Comparison of ENCODE assay signal across 8 cellular contexts in the genomic region with DNA sequence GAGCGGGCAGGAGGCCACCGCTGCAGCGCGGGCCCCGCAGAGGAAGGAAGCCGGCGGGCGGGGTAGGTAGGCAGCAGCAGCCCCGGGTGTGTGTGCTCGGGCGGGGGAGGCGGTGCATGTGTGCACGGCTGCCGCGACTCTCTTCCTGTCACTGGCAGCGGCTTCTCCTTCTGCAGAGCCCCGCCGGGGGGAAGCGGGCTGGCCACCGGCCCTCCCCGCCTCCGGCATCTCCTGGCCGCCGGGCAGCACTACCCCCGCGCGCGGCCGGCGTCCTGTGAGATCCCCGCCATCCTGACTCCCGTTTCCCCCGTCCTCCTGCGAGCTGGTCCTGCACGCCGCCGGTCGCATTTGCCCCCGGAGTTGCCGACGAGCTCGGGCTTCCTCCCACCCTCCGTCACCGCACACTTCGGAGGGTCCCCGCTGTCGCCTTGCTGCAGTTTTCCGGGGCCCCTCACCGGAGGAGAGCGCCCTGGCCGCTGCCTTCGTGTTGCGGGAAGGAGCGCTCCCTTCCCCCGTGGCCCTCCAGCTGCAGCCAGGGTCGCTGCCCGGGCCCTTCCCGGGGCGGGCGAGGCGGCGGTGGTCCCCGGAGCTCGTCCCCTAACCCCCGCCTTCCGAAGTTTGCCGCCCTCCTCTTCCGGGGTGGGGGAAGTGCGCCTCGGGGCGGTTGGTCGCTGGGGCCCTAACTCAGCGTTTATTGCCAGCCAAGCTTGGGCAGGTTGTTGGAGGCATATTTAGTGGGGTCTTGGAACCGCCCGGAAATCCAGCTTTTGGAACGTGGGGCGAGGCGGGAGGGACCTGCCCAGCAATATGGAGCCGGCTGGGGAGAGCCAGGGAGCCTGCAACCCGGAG. TPM values are rescaled to one million over a fixed set of nuclear protein-coding genes. Genes with fewer than 3 reads are reported as not detected.
A peak's percentile ranks its signal among the peaks of the same experiment; 100 is the strongest.
DNase-seq lines count a peak whose midpoint lies in the region; ATAC-seq and TF ChIP-seq lines count a peak whose summit lies in the region.

No MANE protein-coding gene starts in this region.

- H3K4me3 Mint-ChIP-seq in CD8-positive, alpha-beta memory T cell = peak overlapping the region; percentile 88 to 96 (median 90)
- H3K4me3 Mint-ChIP-seq in activated T-helper 1 cell treated with anti-CD3 and anti-CD28 coated beads, Interleukin-12 subunit alpha, Interleukin-12 subunit beta, Interleukin-2, Interleukin-4 antibody, amounts not matched to agents 30 ng/mL and 10 ng/mL and 1 ng/mL, durations not matched to agents 14 hours and 24 hours and 36 hours = peak overlapping the region; percentile 84
- H3K4me3 Mint-ChIP-seq in osteocyte (ENCODE audit: unreplicated experiment) = peak overlapping the region; percentile 83

- peak overlapping the region; percentile 69 to 90 (median 84) for H3K27ac Mint-ChIP-seq in CD8-positive, alpha-beta memory T cell
- H3K27ac Mint-ChIP-seq in activated T-helper 1 cell treated with anti-CD3 and anti-CD28 coated beads, Interleukin-12 subunit alpha, Interleukin-12 subunit beta, Interleukin-2, Interleukin-4 antibody, amounts not matched to agents 30 ng/mL and 10 ng/mL and 1 ng/mL, durations not matched to agents 14 hours and 24 hours and 36 hours = peak overlapping the region; percentile 76
- H3K27ac Mint-ChIP-seq in osteocyte (ENCODE audit: unreplicated experiment) = peak overlapping the region; percentile 71

- H3K36me3 Mint-ChIP-seq in CD8-positive, alpha-beta memory T cell = peaks cover 7 to 35% (median 7%) of the 10 kb centered on the region in 3 donors
- peaks cover 23% of the 10 kb centered on the region for H3K36me3 Mint-ChIP-seq in activated T-helper 1 cell treated with anti-CD3 and anti-CD28 coated beads, Interleukin-12 subunit alpha, Interleukin-12 subunit beta, Interleukin-2, Interleukin-4 antibody, amounts not matched to agents 30 ng/mL and 10 ng/mL and 1 ng/mL, durations not matched to agents 14 hours and 24 hours and 36 hours (ENCODE audit: low read depth)
- H3K36me3 Mint-ChIP-seq in osteocyte (ENCODE audit: unreplicated experiment) = no peaks in the 10 kb centered on the region

- no peaks in the 10 kb centered on the region for H3K9me3 ChIP-seq in CD8-positive, alpha-beta memory T cell (ENCODE audit: low read length)
- H3K9me3 ChIP-seq in Peyer's patch (no peaks in the 10 kb centered on the region), tibial artery (no peaks in the 10 kb centered on the region)

- intact Hi-C loops in activated T-helper 1 cell treated with anti-CD3 and anti-CD28 coated beads, Interleukin-12 subunit alpha, Interleukin-12 subunit beta, Interleukin-2, Interleukin-4 antibody, amounts not matched to agents 30 ng/mL and 10 ng/mL and 1 ng/mL, durations not matched to agents 14 hours and 24 hours and 36 hours (cut with micrococcal nuclease) = loop anchor here (1.0 to 5.0 kb wide), 9 partner anchors 23 to 1212 kb away; a partner anchor contains a TSS
- intact Hi-C loops in tibial artery (cut with DNase I; ENCODE audit: low total_unique reads) = no loop called here

- DNase-seq in CD8-positive, alpha-beta memory T cell = peak in 4 of 5 donors; percentile 40 to 91 (median 60)
- DNase-seq in Peyer's patch = peak; percentile 68 to 83 (median 76)
- DNase-seq in activated T-helper 1 cell treated with anti-CD3 and anti-CD28 coated beads, Interleukin-12 subunit alpha, Interleukin-12 subunit beta, Interleukin-2, Interleukin-4 antibody, amounts not matched to agents 30 ng/mL and 10 ng/mL and 1 ng/mL, durations not matched to agents 14 hours and 24 hours and 36 hours (ENCODE audit: low spot score) = peak; percentile 52
- no peak for DNase-seq in foreskin keratinocyte
- DNase-seq in osteocyte (ENCODE audit: extremely low spot score, unreplicated experiment) = peak; percentile 86
- DNase-seq in tibial artery = peak; percentile 62 to 80

- peak overlapping the region; percentile 85 for H3K4me3 ChIP-seq in CD8-positive, alpha-beta memory T cell (ENCODE audit: low read length)
- peak overlapping the region; percentile 85 to 97 (median 94) for H3K4me3 ChIP-seq in Peyer's patch
- H3K4me3 ChIP-seq in tibial artery = peak overlapping the region; percentile 78 to 94

- peaks cover 49 to 54% (median 52%) of the 10 kb centered on the region in 3 donors for H3K4me1 Mint-ChIP-seq in CD8-positive, alpha-beta memory T cell
- H3K4me1 Mint-ChIP-seq in activated T-helper 1 cell treated with anti-CD3 and anti-CD28 coated beads, Interleukin-12 subunit alpha, Interleukin-12 subunit beta, Interleukin-2, Interleukin-4 antibody, amounts not matched to agents 30 ng/mL and 10 ng/mL and 1 ng/mL, durations not matched to agents 14 hours and 24 hours and 36 hours (ENCODE audit: low read depth) = peaks cover 37% of the 10 kb centered on the region
- peaks cover 34% of the 10 kb centered on the region for H3K4me1 Mint-ChIP-seq in osteocyte (ENCODE audit: unreplicated experiment)

- H3K27me3 ChIP-seq in CD8-positive, alpha-beta memory T cell (ENCODE audit: insufficient read depth, low read length, poor library complexity, severe bottlenecking) = no peaks in the 10 kb centered on the region
- H3K27me3 ChIP-seq in Peyer's patch (no peaks in the 10 kb centered on the region), foreskin keratinocyte (no peaks in the 10 kb centered on the region), tibial artery (no peaks in the 10 kb centered on the region)

- H3K27ac ChIP-seq in CD8-positive, alpha-beta memory T cell (ENCODE audit: low read depth, low read length) = peak overlapping the region; percentile 77
- peak overlapping the region; percentile 98 to 100 (median 99) for H3K27ac ChIP-seq in Peyer's patch
- no peak overlapping the region for H3K27ac ChIP-seq in foreskin keratinocyte
- H3K27ac ChIP-seq in tibial artery = peak overlapping the region; percentile 93 to 99

- peak; percentile 3 to 16 for TF ChIP-seq POLR2A in Peyer's patch (IDR thresholded peaks at IDR 0.05)

- peaks cover 0 to 8% (median 5%) of the 10 kb centered on the region in 5 donors for H3K9me3 Mint-ChIP-seq in CD8-positive, alpha-beta memory T cell
- H3K9me3 Mint-ChIP-seq in activated T-helper 1 cell treated with anti-CD3 and anti-CD28 coated beads, Interleukin-12 subunit alpha, Interleukin-12 subunit beta, Interleukin-2, Interleukin-4 antibody, amounts not matched to agents 30 ng/mL and 10 ng/mL and 1 ng/mL, durations not matched to agents 14 hours and 24 hours and 36 hours = peaks cover 12% of the 10 kb centered on the region
- H3K9me3 Mint-ChIP-seq in osteocyte (ENCODE audit: unreplicated experiment) = peaks cover 5% of the 10 kb centered on the region

- TF ChIP-seq CTCF in Peyer's patch (IDR thresholded peaks at IDR 0.05) = no peak
- TF ChIP-seq CTCF in foreskin keratinocyte (conservative IDR thresholded peaks at IDR 0.05) = no peak
- TF ChIP-seq CTCF in osteocyte (IDR thresholded peaks at IDR 0.05) = no peak
- TF ChIP-seq CTCF in tibial artery (IDR thresholded peaks at IDR 0.05) = no peak

- ATAC-seq in GM19463 (IDR thresholded peaks at IDR 0.05; ENCODE audit: unreplicated experiment) (peak; percentile 30), HG03575 (IDR thresholded peaks at IDR 0.05; ENCODE audit: extremely low read depth, insufficient number of reproducible peaks, low FRiP score, unreplicated experiment) (peak; percentile 34), foreskin keratinocyte (peak; percentile 49)

- no peaks in the 10 kb centered on the region for H3K27me3 Mint-ChIP-seq in CD8-positive, alpha-beta memory T cell
- no peaks in the 10 kb centered on the region for H3K27me3 Mint-ChIP-seq in activated T-helper 1 cell treated with anti-CD3 and anti-CD28 coated beads, Interleukin-12 subunit alpha, Interleukin-12 subunit beta, Interleukin-2, Interleukin-4 antibody, amounts not matched to agents 30 ng/mL and 10 ng/mL and 1 ng/mL, durations not matched to agents 14 hours and 24 hours and 36 hours (ENCODE audit: insufficient read depth)
- H3K27me3 Mint-ChIP-seq in osteocyte (ENCODE audit: unreplicated experiment) = no peaks in the 10 kb centered on the region

- CTCF ChIA-PET in CD8-positive, alpha-beta memory T cell (lab: Charles Lee) = interaction anchor here (1.0 to 4.6 kb wide), 15 partner anchors 8 to 969 kb away, joined by 3 to 25 read pairs (median 4); no protein-coding TSS in a partner anchor

- peaks cover 3% of the 10 kb centered on the region for H3K36me3 ChIP-seq in CD8-positive, alpha-beta memory T cell (ENCODE audit: insufficient read depth, low read length)
- H3K36me3 ChIP-seq in Peyer's patch (peaks cover 0 to 8% (median 0%) of the 10 kb centered on the region in 3 donors), tibial artery (no peaks in the 10 kb centered on the region)

- H3K4me1 ChIP-seq in CD8-positive, alpha-beta memory T cell (ENCODE audit: insufficient read depth, low read length) = peaks cover 33% of the 10 kb centered on the region
- H3K4me1 ChIP-seq in Peyer's patch (peaks cover 0 to 31% (median 1%) of the 10 kb centered on the region in 4 donors), foreskin keratinocyte (peaks cover 5% of the 10 kb centered on the region), tibial artery (peaks cover 0 to 39% (median 22%) of the 10 kb centered on the region in 4 donors)

- POLR2A ChIA-PET in CD8-positive, alpha-beta memory T cell (lab: Charles Lee) = interaction anchor here (0.6 to 3.7 kb wide), 25 partner anchors 8 to 1212 kb away, joined by 3 to 20 read pairs (median 4); no protein-coding TSS in a partner anchor

RNA-seq across cellular contexts. Expression of a gene that starts 0.6 kb away (rescaled TPM):
- 10 to 100 TPM; 46.9 to 47.9 TPM for total RNA-seq in CD8-positive, alpha-beta memory T cell
- polyA plus RNA-seq in CD8-positive, alpha-beta memory T cell = 75.9 TPM
- total RNA-seq in Peyer's patch (100 to 1,000 TPM in 1 of 4 donors, 10 to 100 TPM in 3; 69.3 to 113 (median 87.5) TPM), foreskin keratinocyte (13.9 and 15.6 TPM in 2 replicates), osteocyte (27.4 and 29.2 TPM in 2 replicates)
- total RNA-seq in activated T-helper 1 cell treated with anti-CD3 and anti-CD28 coated beads, Interleukin-12 subunit alpha, Interleukin-12 subunit beta, Interleukin-2, Interleukin-4 antibody, amounts not matched to agents 30 ng/mL and 10 ng/mL and 1 ng/mL, durations not matched to agents 14 hours and 24 hours and 36 hours = 43.3 and 46.2 TPM in 2 replicates
- polyA plus RNA-seq in foreskin keratinocyte = 1.7 and 2.2 TPM in 2 replicates

Comparison
In these comparisons a context has a peak if more than half of its experiments do, and no peak if none do; other contexts are left out.
1. DNase-seq: peak in CD8-positive, alpha-beta memory T cell (4 of 5), Peyer's patch (3 of 3), activated T-helper 1 cell treated with anti-CD3 and anti-CD28 coated beads, Interleukin-12 subunit alpha, Interleukin-12 subunit beta, Interleukin-2, Interleukin-4 antibody, amounts not matched to agents 30 ng/mL and 10 ng/mL and 1 ng/mL, durations not matched to agents 14 hours and 24 hours and 36 hours (single experiment), osteocyte (single experiment) and tibial artery (2 of 2); none in foreskin keratinocyte (0 of 2).
2. Peak in every context shown above with its lines, with median percentiles within 50 percentile points of each other: H3K4me3 ChIP-seq, H3K27ac Mint-ChIP-seq, H3K4me3 Mint-ChIP-seq and ATAC-seq.